In the genomic region with DNA sequence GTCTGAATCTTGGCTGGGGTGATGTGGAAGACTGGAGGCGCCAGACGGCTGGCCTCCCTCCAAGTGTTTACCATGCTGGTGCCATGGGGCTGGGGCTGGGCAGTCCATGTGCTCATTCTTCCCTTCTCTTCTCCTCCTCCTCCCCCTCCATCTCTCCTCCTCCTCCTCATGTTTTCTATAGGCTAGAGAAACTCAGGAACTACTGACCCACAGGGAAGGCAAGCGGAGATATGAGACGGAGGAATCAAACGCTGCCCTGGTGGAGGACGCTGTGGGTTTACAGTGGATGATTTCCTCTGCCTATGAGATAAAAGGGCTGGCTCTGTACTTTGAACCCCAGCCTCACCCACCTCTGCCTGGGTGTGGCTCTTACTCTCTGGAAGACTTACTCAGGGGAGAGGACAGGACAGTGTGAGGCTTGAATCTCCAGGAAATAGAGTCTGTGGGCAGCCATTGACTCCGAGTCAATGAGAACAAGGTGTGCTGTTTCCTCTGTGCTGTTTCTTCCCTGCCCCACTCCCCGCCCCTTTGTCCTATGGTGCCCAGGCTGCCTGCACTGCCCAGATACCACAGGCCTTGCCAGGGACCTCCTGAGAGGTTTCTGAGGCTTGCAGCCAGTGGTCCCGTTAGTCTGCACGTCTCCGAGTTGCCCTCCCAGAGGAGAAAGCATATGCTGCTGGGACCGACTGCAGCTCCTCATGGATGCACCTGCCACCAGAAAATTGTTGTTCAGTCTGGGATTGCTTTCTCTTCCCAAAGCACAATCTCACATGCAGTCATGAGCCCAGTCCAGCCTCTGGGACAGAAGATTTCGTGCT, we compare ENCODE assay signal across 10 cellular contexts.
DNase-seq lines count a peak whose midpoint lies in the region; ATAC-seq and TF ChIP-seq lines count a peak whose summit lies in the region.
"Had no signal": no experiment of that assay in that cellular context is flagged by ENCODE, and none has a peak within 500 bp of the region (broad histone marks: within the 10 kb centered on the region; RNA-seq: fewer than 3 reads in every experiment).

No MANE protein-coding gene starts in this region.

- no peaks in the 10 kb centered on the region for H3K9me3 Mint-ChIP-seq in activated T-helper 17 cell treated with anti-CD3 and anti-CD28 coated beads, Interleukin-2, amount 50 U/mL, for 72 hours
- H3K9me3 Mint-ChIP-seq in natural killer cell: no peaks in the 10 kb centered on the region

- H3K4me3 Mint-ChIP-seq in activated T-helper 17 cell treated with anti-CD3 and anti-CD28 coated beads, Interleukin-2, amount 50 U/mL, for 72 hours: peak overlapping the region; percentile 63
- H3K4me3 Mint-ChIP-seq in natural killer cell: no peak overlapping the region

- peak; percentile 58 for ATAC-seq in activated T-helper 17 cell treated with anti-CD3 and anti-CD28 coated beads, Interleukin-2, amount 50 U/mL, for 72 hours (replicated peaks)
- no peak for ATAC-seq in natural killer cell
- ATAC-seq: psoas muscle had no signal

- peak; percentile 74 for DNase-seq in D341Med (ENCODE audit: low spot score)
- peak; percentile 70 for DNase-seq in HT-29 (ENCODE audit: low spot score)
- no peak for DNase-seq in AML-193 (lab: John Stamatoyannopoulos, UW)
- DNase-seq in NCI-H2227 (lab: John Stamatoyannopoulos, UW; ENCODE audit: unreplicated experiment): no peak
- DNase-seq in natural killer cell: no peak
- DNase-seq: NCI-H2107, psoas muscle had no signal

- no peaks in the 10 kb centered on the region for H3K27me3 Mint-ChIP-seq in activated T-helper 17 cell treated with anti-CD3 and anti-CD28 coated beads, Interleukin-2, amount 50 U/mL, for 72 hours
- H3K27me3 Mint-ChIP-seq in natural killer cell (ENCODE audit: low read depth in 2 of 2): no peaks in the 10 kb centered on the region

- no peaks in the 10 kb centered on the region for H3K36me3 ChIP-seq in muscle layer of duodenum (ENCODE audit: control insufficient read depth in 1 of 2, insufficient read depth in 2 of 2, low read length in 2 of 2)
- H3K36me3 ChIP-seq: vagina had no signal

- peaks cover 23% of the 10 kb centered on the region for H3K4me1 Mint-ChIP-seq in activated T-helper 17 cell treated with anti-CD3 and anti-CD28 coated beads, Interleukin-2, amount 50 U/mL, for 72 hours
- no peaks in the 10 kb centered on the region for H3K4me1 Mint-ChIP-seq in natural killer cell

- H3K9me3 ChIP-seq in muscle layer of duodenum (ENCODE audit: control insufficient read depth in 1 of 2, low read length in 2 of 2): no peaks in the 10 kb centered on the region
- H3K9me3 ChIP-seq: psoas muscle, vagina had no signal

- no peaks in the 10 kb centered on the region for H3K36me3 Mint-ChIP-seq in activated T-helper 17 cell treated with anti-CD3 and anti-CD28 coated beads, Interleukin-2, amount 50 U/mL, for 72 hours (ENCODE audit: low read depth)
- no peaks in the 10 kb centered on the region for H3K36me3 Mint-ChIP-seq in natural killer cell

- H3K27me3 ChIP-seq in muscle layer of duodenum (ENCODE audit: low read depth, low read length): no peaks in the 10 kb centered on the region
- H3K27me3 ChIP-seq: vagina had no signal

- peak overlapping the region; percentile 84 for H3K27ac ChIP-seq in muscle layer of duodenum (ENCODE audit: low read length)
- H3K27ac ChIP-seq: psoas muscle, vagina had no signal

- H3K4me1 ChIP-seq in muscle layer of duodenum (ENCODE audit: control insufficient read depth in 1 of 2, insufficient read depth in 2 of 2, low read length in 2 of 2): no peaks in the 10 kb centered on the region

- no peak for TF ChIP-seq CTCF in natural killer cell (IDR thresholded peaks at IDR 0.05)

- H3K27ac Mint-ChIP-seq in activated T-helper 17 cell treated with anti-CD3 and anti-CD28 coated beads, Interleukin-2, amount 50 U/mL, for 72 hours: peak overlapping the region; percentile 79
- no peak overlapping the region for H3K27ac Mint-ChIP-seq in natural killer cell

- peak overlapping the region in 1 of 2 donors; percentile 14 for H3K4me3 ChIP-seq in muscle layer of duodenum (ENCODE audit: low read depth in 1 of 2, low read length in 2 of 2)
- H3K4me3 ChIP-seq: psoas muscle, vagina had no signal

- intact Hi-C loops in natural killer cell (cut with micrococcal nuclease): no loop called here

Comparison
In these comparisons a context has a peak if more than half of its experiments do, and no peak if none do; other contexts are left out.
1. DNase-seq: peak in D341Med (single experiment) and HT-29 (single experiment); none in AML-193 (0 of 2), NCI-H2227 (single experiment) and natural killer cell (single experiment).